In genomic region chr5:1772634-1773033, GRCh38 we compare ENCODE assay signal across 9 cellular contexts. TPM values are rescaled to one million over a fixed set of nuclear protein-coding genes. Genes with fewer than 3 reads are reported as not detected.
DNase-seq lines count a peak whose midpoint lies in the region; ATAC-seq and TF ChIP-seq lines count a peak whose summit lies in the region.
"Had no signal": no experiment of that assay in that cellular context is flagged by ENCODE, and none has a peak within 500 bp of the region (broad histone marks: within the 10 kb centered on the region; RNA-seq: fewer than 3 reads in every experiment).

No MANE protein-coding gene starts in this region.

- peak; percentile 43 for DNase-seq in NCI-H748 (lab: John Stamatoyannopoulos, UW; ENCODE audit: unreplicated experiment)
- DNase-seq in NCI-H748 treated with DMSO at 0.1 percent for 48 hours (lab: John Stamatoyannopoulos, UW), result no peak
- DNase-seq in progenitor cell of endocrine pancreas (ENCODE audit: low spot score, unreplicated experiment), result no peak
- DNase-seq in effector CD4-positive, alpha-beta T cell, result no peak
- no peak for DNase-seq in activated CD4-positive, CD25-positive, alpha-beta regulatory T cell treated with anti-CD3 and anti-CD28 coated beads, Interleukin-2, amount 50 U/mL, for 72 hours
- no peak for DNase-seq in mesenteric fat pad (ENCODE audit: low spot score)
- DNase-seq: CD4-positive, alpha-beta memory T cell had no signal

- peak; percentile 28 for TF ChIP-seq CTCF in progenitor cell of endocrine pancreas (IDR thresholded peaks at IDR 0.05; ENCODE audit: unreplicated experiment)

- H3K27ac Mint-ChIP-seq in activated T-helper 17 cell treated with anti-CD3 and anti-CD28 coated beads, Interleukin-2, amount 50 U/mL, for 72 hours, result peak overlapping the region; percentile 17
- no peak overlapping the region for H3K27ac Mint-ChIP-seq in progenitor cell of endocrine pancreas
- H3K27ac Mint-ChIP-seq: CD4-positive, alpha-beta memory T cell had no signal

- H3K36me3 Mint-ChIP-seq in activated T-helper 17 cell treated with anti-CD3 and anti-CD28 coated beads, Interleukin-2, amount 50 U/mL, for 72 hours (ENCODE audit: low read depth), result no peaks in the 10 kb centered on the region
- H3K36me3 Mint-ChIP-seq in progenitor cell of endocrine pancreas (ENCODE audit: insufficient read depth), result no peaks in the 10 kb centered on the region
- H3K36me3 Mint-ChIP-seq: CD4-positive, alpha-beta memory T cell had no signal

- H3K4me3 Mint-ChIP-seq in activated T-helper 17 cell treated with anti-CD3 and anti-CD28 coated beads, Interleukin-2, amount 50 U/mL, for 72 hours, result no peak overlapping the region
- no peak overlapping the region for H3K4me3 Mint-ChIP-seq in progenitor cell of endocrine pancreas (ENCODE audit: low read depth)
- H3K4me3 Mint-ChIP-seq: CD4-positive, alpha-beta memory T cell had no signal

- ATAC-seq in HG03469 (IDR thresholded peaks at IDR 0.05; ENCODE audit: unreplicated experiment), result peak; percentile 64
- ATAC-seq in activated T-helper 17 cell treated with anti-CD3 and anti-CD28 coated beads, Interleukin-2, amount 50 U/mL, for 72 hours (replicated peaks), result no peak

- H3K9me3 Mint-ChIP-seq in activated T-helper 17 cell treated with anti-CD3 and anti-CD28 coated beads, Interleukin-2, amount 50 U/mL, for 72 hours, result no peaks in the 10 kb centered on the region
- H3K9me3 Mint-ChIP-seq in progenitor cell of endocrine pancreas (ENCODE audit: low read depth), result peaks cover 4% of the 10 kb centered on the region

- H3K4me1 Mint-ChIP-seq in activated T-helper 17 cell treated with anti-CD3 and anti-CD28 coated beads, Interleukin-2, amount 50 U/mL, for 72 hours, result no peaks in the 10 kb centered on the region
- H3K4me1 Mint-ChIP-seq in progenitor cell of endocrine pancreas (ENCODE audit: low read depth), result no peaks in the 10 kb centered on the region

- no peaks in the 10 kb centered on the region for H3K27me3 Mint-ChIP-seq in activated T-helper 17 cell treated with anti-CD3 and anti-CD28 coated beads, Interleukin-2, amount 50 U/mL, for 72 hours
- H3K27me3 Mint-ChIP-seq in progenitor cell of endocrine pancreas, result peaks cover 22% of the 10 kb centered on the region

RNA-seq across cellular contexts. Expression of gene MRPL36, which starts 27.0 kb away (rescaled TPM):
- total RNA-seq in activated T-helper 17 cell treated with anti-CD3 and anti-CD28 coated beads, Interleukin-2, amount 50 U/mL, for 72 hours, result 10 to 100 TPM; 50.3 to 74.0 TPM
- total RNA-seq in progenitor cell of endocrine pancreas, result 40.5 and 40.6 TPM in 2 replicates
- 50.4 TPM for total RNA-seq in mesenteric fat pad

RNA-seq across cellular contexts. Expression of gene NDUFS6, which starts 28.6 kb away (rescaled TPM):
- 10 to 100 TPM; 13.0 to 35.1 TPM for total RNA-seq in activated T-helper 17 cell treated with anti-CD3 and anti-CD28 coated beads, Interleukin-2, amount 50 U/mL, for 72 hours
- total RNA-seq in progenitor cell of endocrine pancreas, result 33.0 and 36.4 TPM in 2 replicates
- total RNA-seq in mesenteric fat pad, result 26.4 TPM
